Comparison of ENCODE assay signal across 1 cellular context in the genomic region with DNA sequence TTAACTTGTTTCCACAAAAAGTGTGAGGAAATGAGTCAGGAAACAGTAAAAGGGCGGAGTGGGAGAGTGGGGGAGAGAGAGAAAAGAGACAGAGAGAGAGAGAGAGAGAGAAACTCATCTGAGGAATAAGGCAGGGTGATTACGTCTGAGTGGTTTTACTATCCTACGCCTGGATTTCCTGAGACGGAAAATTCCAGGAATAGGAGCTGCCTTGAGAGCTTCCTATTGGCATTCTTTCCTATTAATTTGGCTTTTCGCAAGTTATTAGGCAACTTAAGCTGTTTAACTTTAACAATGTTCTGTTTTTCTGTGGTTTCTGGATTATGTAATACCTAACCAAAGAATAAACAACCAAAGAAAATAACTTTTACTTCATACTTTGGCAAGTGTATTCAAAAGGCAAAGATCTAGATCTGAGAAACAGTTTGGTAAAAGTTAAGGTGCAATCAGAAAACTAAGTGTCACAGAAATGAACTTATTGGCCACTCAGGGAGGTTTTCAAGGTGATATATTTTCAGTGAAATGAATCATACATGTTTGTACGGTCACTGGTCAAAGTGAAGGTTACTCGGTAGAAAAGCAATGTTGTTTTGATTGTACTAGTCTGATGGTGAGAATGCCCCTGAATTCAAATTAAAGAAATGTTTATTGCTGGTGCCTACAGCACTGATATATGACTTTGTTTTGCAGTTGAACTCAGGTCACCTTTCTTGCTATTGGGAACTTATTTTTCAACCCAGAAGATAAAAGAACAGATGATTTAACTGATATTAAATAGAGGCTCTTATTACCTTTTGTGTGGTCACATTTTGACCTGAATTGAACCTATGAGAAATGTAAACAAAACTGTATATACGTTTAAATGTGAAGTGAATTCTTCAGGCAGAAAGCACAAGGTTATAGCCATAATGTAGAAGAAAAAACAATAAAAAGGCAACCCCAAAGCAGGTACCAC.
TF ChIP-seq lines count a peak whose summit lies in the region.

No MANE protein-coding gene starts in this region.

TF ChIP-seq in GM23338, 12 proteins besides CTCF, POLR2A, EP300 and RAD21 (continued from another document):
- TF ChIP-seq, protein P1, sequence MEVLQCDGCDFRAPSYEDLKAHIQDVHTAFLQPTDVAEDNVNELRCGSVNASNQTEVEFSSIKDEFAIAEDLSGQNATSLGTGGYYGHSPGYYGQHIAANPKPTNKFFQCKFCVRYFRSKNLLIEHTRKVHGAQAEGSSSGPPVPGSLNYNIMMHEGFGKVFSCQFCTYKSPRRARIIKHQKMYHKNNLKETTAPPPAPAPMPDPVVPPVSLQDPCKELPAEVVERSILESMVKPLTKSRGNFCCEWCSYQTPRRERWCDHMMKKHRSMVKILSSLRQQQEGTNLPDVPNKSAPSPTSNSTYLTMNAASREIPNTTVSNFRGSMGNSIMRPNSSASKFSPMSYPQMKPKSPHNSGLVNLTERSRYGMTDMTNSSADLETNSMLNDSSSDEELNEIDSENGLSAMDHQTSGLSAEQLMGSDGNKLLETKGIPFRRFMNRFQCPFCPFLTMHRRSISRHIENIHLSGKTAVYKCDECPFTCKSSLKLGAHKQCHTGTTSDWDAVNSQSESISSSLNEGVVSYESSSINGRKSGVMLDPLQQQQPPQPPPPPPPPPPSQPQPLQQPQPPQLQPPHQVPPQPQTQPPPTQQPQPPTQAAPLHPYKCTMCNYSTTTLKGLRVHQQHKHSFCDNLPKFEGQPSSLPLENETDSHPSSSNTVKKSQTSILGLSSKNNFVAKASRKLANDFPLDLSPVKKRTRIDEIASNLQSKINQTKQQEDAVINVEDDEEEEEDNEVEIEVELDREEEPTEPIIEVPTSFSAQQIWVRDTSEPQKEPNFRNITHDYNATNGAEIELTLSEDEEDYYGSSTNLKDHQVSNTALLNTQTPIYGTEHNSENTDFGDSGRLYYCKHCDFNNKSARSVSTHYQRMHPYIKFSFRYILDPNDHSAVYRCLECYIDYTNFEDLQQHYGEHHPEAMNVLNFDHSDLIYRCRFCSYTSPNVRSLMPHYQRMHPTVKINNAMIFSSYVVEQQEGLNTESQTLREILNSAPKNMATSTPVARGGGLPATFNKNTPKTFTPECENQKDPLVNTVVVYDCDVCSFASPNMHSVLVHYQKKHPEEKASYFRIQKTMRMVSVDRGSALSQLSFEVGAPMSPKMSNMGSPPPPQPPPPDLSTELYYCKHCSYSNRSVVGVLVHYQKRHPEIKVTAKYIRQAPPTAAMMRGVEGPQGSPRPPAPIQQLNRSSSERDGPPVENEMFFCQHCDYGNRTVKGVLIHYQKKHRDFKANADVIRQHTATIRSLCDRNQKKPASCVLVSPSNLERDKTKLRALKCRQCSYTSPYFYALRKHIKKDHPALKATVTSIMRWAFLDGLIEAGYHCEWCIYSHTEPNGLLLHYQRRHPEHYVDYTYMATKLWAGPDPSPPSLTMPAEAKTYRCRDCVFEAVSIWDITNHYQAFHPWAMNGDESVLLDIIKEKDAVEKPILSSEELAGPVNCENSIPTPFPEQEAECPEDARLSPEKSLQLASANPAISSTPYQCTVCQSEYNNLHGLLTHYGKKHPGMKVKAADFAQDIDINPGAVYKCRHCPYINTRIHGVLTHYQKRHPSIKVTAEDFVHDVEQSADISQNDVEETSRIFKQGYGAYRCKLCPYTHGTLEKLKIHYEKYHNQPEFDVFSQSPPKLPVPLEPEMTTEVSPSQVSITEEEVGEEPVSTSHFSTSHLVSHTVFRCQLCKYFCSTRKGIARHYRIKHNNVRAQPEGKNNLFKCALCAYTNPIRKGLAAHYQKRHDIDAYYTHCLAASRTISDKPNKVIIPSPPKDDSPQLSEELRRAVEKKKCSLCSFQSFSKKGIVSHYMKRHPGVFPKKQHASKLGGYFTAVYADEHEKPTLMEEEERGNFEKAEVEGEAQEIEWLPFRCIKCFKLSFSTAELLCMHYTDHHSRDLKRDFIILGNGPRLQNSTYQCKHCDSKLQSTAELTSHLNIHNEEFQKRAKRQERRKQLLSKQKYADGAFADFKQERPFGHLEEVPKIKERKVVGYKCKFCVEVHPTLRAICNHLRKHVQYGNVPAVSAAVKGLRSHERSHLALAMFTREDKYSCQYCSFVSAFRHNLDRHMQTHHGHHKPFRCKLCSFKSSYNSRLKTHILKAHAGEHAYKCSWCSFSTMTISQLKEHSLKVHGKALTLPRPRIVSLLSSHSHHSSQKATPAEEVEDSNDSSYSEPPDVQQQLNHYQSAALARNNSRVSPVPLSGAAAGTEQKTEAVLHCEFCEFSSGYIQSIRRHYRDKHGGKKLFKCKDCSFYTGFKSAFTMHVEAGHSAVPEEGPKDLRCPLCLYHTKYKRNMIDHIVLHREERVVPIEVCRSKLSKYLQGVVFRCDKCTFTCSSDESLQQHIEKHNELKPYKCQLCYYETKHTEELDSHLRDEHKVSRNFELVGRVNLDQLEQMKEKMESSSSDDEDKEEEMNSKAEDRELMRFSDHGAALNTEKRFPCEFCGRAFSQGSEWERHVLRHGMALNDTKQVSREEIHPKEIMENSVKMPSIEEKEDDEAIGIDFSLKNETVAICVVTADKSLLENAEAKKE (CRISPR knock-in tag; IDR thresholded peaks at IDR 0.05), result no peak
- TF ChIP-seq EZH2 (IDR thresholded peaks at IDR 0.05; ENCODE audit: low read depth, unreplicated experiment), result no peak
- no peak for TF ChIP-seq NANOG (IDR thresholded peaks at IDR 0.05; ENCODE audit: borderline replicate concordance)
- no peak for TF ChIP-seq JUNB (IDR thresholded peaks at IDR 0.05; ENCODE audit: unreplicated experiment)
